ENCODE assay signal across 9 cellular contexts in genomic region chr1:94656982-94657381, GRCh38.
"Had no signal": no experiment of that assay in that cellular context is flagged by ENCODE, and none has a peak within 500 bp of the region (broad histone marks: within the 10 kb centered on the region; RNA-seq: fewer than 3 reads in every experiment).

No MANE protein-coding gene starts in this region.

- H3K36me3 ChIP-seq: ovary had no signal

- H3K27ac ChIP-seq: dorsolateral prefrontal cortex had no signal

- ATAC-seq: activated CD8-positive, alpha-beta memory T cell treated with anti-CD3 and anti-CD28 coated beads, Interleukin-2, amount 10 ng/mL, durations not matched to agents 7 days and 5 days; naive thymus-derived CD4-positive, alpha-beta T cell had no signal

- H3K4me3 ChIP-seq: dorsolateral prefrontal cortex, ovary had no signal

- H3K9me3 ChIP-seq: ovary had no signal

- H3K27me3 ChIP-seq: ovary had no signal

- DNase-seq: activated B cell treated with CpG ODN at 0.5 μM for 24 hours; activated CD4-positive, alpha-beta memory T cell treated with anti-CD3 and anti-CD28 coated beads, Interleukin-2, amount 10 ng/mL, durations not matched to agents 7 days and 5 days; activated CD4-positive, alpha-beta T cell treated with anti-CD3 and anti-CD28 coated beads for 48 hours; activated CD8-positive, alpha-beta memory T cell treated with anti-CD3 and anti-CD28 coated beads, Interleukin-2, amount 10 ng/mL, durations not matched to agents 7 days and 5 days; dorsolateral prefrontal cortex; left ventricle myocardium superior; naive thymus-derived CD4-positive, alpha-beta T cell; stimulated activated naive CD4-positive, alpha-beta T cell had no signal
